ENCODE assay signal across 23 cellular contexts in genomic region chr1:227798078-227798802, GRCh38. TPM values are rescaled to one million over a fixed set of nuclear protein-coding genes. Genes with fewer than 3 reads are reported as not detected.
DNase-seq lines count a peak whose midpoint lies in the region; ATAC-seq, FAIRE-seq and TF ChIP-seq lines count a peak whose summit lies in the region.
"Had no signal": no experiment of that assay in that cellular context is flagged by ENCODE, and none has a peak within 500 bp of the region (broad histone marks: within the 10 kb centered on the region; RNA-seq: fewer than 3 reads in every experiment).

No MANE protein-coding gene starts in this region.

- H3K27ac ChIP-seq in HepG2 (ENCODE audit: extremely low read length, insufficient read depth, low read length) (no peak overlapping the region), right lobe of liver (no peak overlapping the region), K562 (ENCODE audit: extremely low read depth, low read depth, low read length) (no peak overlapping the region), neuronal stem cell (replicated peaks; ENCODE audit: low read length) (no peak overlapping the region), neural progenitor cell (no peak overlapping the region)

- 3% methylated on average over 8 of the region's 16 CpGs for WGBS in HepG2 (ENCODE audit: low lambda C conversion rate)
- 51% methylated on average over 4 of the region's 16 CpGs for WGBS in right lobe of liver (ENCODE audit: insufficient coverage, low coverage, low lambda C conversion rate, missing lambda C conversion rate)
- 1% methylated on average over 16 of the region's 16 CpGs for WGBS in K562 (ENCODE audit: insufficient coverage, low coverage, missing lambda C conversion rate)
- WGBS in neuronal stem cell (ENCODE audit: extremely low coverage in 2 of 2, insufficient read length in 2 of 2, insufficient replicate concordance in 1 of 2), 2 donors = no CpG with 5 or more reads among the region's 16 CpGs

- BruUV-seq in HepG2 (replicated peaks; lab: Mats Ljungman, UMichigan) (no TSS peak), K562 (replicated peaks; lab: Mats Ljungman, UMichigan) (no TSS peak)

- CTCF ChIA-PET in HepG2 (lab: Yijun Ruan, JAX; ENCODE audit: low intra/inter-chr PET ratio, low total read pairs) (no interaction called here), K562 (lab: Yijun Ruan, JAX; ENCODE audit: low intra/inter-chr PET ratio) (no interaction called here)

- TF ChIP-seq RAD21 in HepG2 (CRISPR knock-in tag; IDR thresholded peaks at IDR 0.05) (no peak), K562 (CRISPR knock-in tag; conservative IDR thresholded peaks at IDR 0.05 in 1 of 2, IDR thresholded peaks at IDR 0.05 in 1 of 2) (no peak)

- FAIRE-seq in HepG2 (lab: Jason Lieb, UNC) (no peak), K562 (lab: Jason Lieb, UNC) (peak; percentile 55)
- FAIRE-seq: G401.6, GM12892 had no signal

- H3K36me3 Mint-ChIP-seq in neural progenitor cell = no peaks in the 10 kb centered on the region
- H3K36me3 Mint-ChIP-seq: CD4-positive, alpha-beta memory T cell had no signal

- TF ChIP-seq EP300 in HepG2 (IDR thresholded peaks at IDR 0.05; ENCODE audit: low read depth in 2 of 2, low read length in 2 of 2) (no peak), HepG2 (CRISPR knock-in tag; IDR thresholded peaks at IDR 0.05; ENCODE audit: borderline replicate concordance) (no peak), K562 (IDR thresholded peaks at IDR 0.05; ENCODE audit: low read length) (no peak)

- TF ChIP-seq POLR2A in HepG2 (IDR thresholded peaks at IDR 0.05; ENCODE audit: insufficient read depth in 1 of 2, low read depth in 2 of 2, low read length in 2 of 2) (no peak), right lobe of liver (IDR thresholded peaks at IDR 0.05) (no peak), K562 (conservative IDR thresholded peaks at IDR 0.05) (no peak)

- no peak overlapping the region for H2BK5ac ChIP-seq in neuronal stem cell (ENCODE audit: low read length)

- no peak overlapping the region for H2BK15ac ChIP-seq in neuronal stem cell (ENCODE audit: low read length)

- no peak overlapping the region for H4K8ac ChIP-seq in neuronal stem cell (ENCODE audit: low read depth, low read length)

- H3K9me3 ChIP-seq in HepG2 (ENCODE audit: low read length) (no peaks in the 10 kb centered on the region), right lobe of liver (no peaks in the 10 kb centered on the region), K562 (replicated peaks; ENCODE audit: control insufficient read depth, insufficient read depth, low read depth, low read length) (no peaks in the 10 kb centered on the region), neuronal stem cell (replicated peaks in 1 of 2; ENCODE audit: control insufficient read depth in 2 of 2, insufficient read depth in 1 of 2, low read depth in 1 of 2, low read length in 2 of 2) (no peaks in the 10 kb centered on the region), neural progenitor cell (ENCODE audit: low read depth) (no peaks in the 10 kb centered on the region)

- ATAC-seq in HepG2 (no peak), right lobe of liver (no peak), K562 (peak; percentile 11; the same call in 2 of the 3 replicates), GM21576 (IDR thresholded peaks at IDR 0.05; ENCODE audit: unreplicated experiment) (no peak)
- ATAC-seq: GM23338, HCT116 had no signal

- H3F3A ChIP-seq in neural progenitor cell (ENCODE audit: low read depth) = no peaks in the 10 kb centered on the region

- no peaks in the 10 kb centered on the region for H3K4me1 ChIP-seq in HepG2 (ENCODE audit: insufficient read depth, low read length)
- H3K4me1 ChIP-seq in right lobe of liver = no peaks in the 10 kb centered on the region
- peaks cover 0 to 17% of the 10 kb centered on the region in 2 experiments; a peak in 2 of 5 replicates for H3K4me1 ChIP-seq in K562 (replicated peaks in 1 of 2; ENCODE audit: control insufficient read depth in 2 of 2, insufficient read depth in 2 of 2, low read length in 2 of 2)
- peaks cover 12 to 14% of the 10 kb centered on the region in 2 donors for H3K4me1 ChIP-seq in neuronal stem cell (ENCODE audit: control insufficient read depth in 2 of 2, insufficient read depth in 1 of 2, low read depth in 1 of 2, low read length in 2 of 2)
- peaks cover 16% of the 10 kb centered on the region for H3K4me1 ChIP-seq in neural progenitor cell

- no peak overlapping the region for H3K4ac ChIP-seq in neuronal stem cell (ENCODE audit: low read length)

- H3K36me3 ChIP-seq in HepG2 (replicated peaks in 1 of 2; ENCODE audit: control insufficient read depth in 1 of 2, insufficient read depth in 2 of 2, low read length in 2 of 2) = no peaks in the 10 kb centered on the region
- no peaks in the 10 kb centered on the region for H3K36me3 ChIP-seq in right lobe of liver
- no peaks in the 10 kb centered on the region for H3K36me3 ChIP-seq in K562 (ENCODE audit: control insufficient read depth, insufficient read depth, low read length)
- H3K36me3 ChIP-seq in neuronal stem cell (replicated peaks in 1 of 2; ENCODE audit: control insufficient read depth in 2 of 2, insufficient read depth in 2 of 2, low read length in 2 of 2) = no peaks in the 10 kb centered on the region
- H3K36me3 ChIP-seq in neural progenitor cell = no peaks in the 10 kb centered on the region

- no peaks in the 10 kb centered on the region for H3K79me1 ChIP-seq in neuronal stem cell (ENCODE audit: low read depth, low read length)

- H4K91ac ChIP-seq in neuronal stem cell (ENCODE audit: low read depth, low read length, poor library complexity) = no peak overlapping the region

- peak overlapping the region; percentile 83 for H3K18ac ChIP-seq in neuronal stem cell (ENCODE audit: low read length)

- no peaks in the 10 kb centered on the region for H4K20me1 ChIP-seq in HepG2 (ENCODE audit: insufficient read depth, low read length)
- H4K20me1 ChIP-seq in K562 (replicated peaks; ENCODE audit: control insufficient read depth, insufficient read depth, low read length) = no peaks in the 10 kb centered on the region; the same call in 1 of the 2 replicates
- no peaks in the 10 kb centered on the region for H4K20me1 ChIP-seq in neural progenitor cell (ENCODE audit: low read depth)

- intact Hi-C loops in HepG2 (cut with micrococcal nuclease; ENCODE audit: unreplicated experiment) (no loop called here), right lobe of liver (cut with DNase I) (no loop called here), K562 (cut with micrococcal nuclease) (no loop called here)

- H2AFZ ChIP-seq in HepG2 (ENCODE audit: low read length) (no peak overlapping the region), K562 (ENCODE audit: low read depth, low read length) (peak overlapping the region; percentile 26; the same call in 1 of the 2 replicates), neuronal stem cell (ENCODE audit: low read length) (no peak overlapping the region), neural progenitor cell (replicated peaks) (no peak overlapping the region)
- H2AFZ ChIP-seq: GM23338 had no signal

- DNase-seq in HepG2 (ENCODE audit: low spot score) (no peak), right lobe of liver (no peak), K562 (ENCODE audit: extremely low read depth in 1 of 4, low spot score in 3 of 4) (peak in 2 of 4 experiments; percentile 8 to 10), neuronal stem cell (ENCODE audit: low spot score) (no peak), inferior parietal cortex (ENCODE audit: extremely low spot score) (no peak), neural progenitor cell (ENCODE audit: low spot score) (no peak)
- DNase-seq: C1 segment of cervical spinal cord; Calu3; CD4-positive, alpha-beta memory T cell; COR-L47; DMS153; DND-41; H9; HFFc6 had no signal

- POLR2A ChIA-PET in HepG2 (lab: Yijun Ruan, JAX) = no interaction called here
- POLR2A ChIA-PET in K562 (lab: Yijun Ruan, JAX) = interaction anchor here (0.6 to 0.9 kb wide), 3 partner anchors 20 to 110 kb away, joined by 3 read pairs; no protein-coding TSS in a partner anchor

- H3K4me3 ChIP-seq in HepG2 (replicated peaks in 1 of 3; ENCODE audit: insufficient read depth in 1 of 3, low read depth in 2 of 3, low read length in 3 of 3) (no peak overlapping the region), right lobe of liver (no peak overlapping the region), K562 (no peak overlapping the region), neuronal stem cell (ENCODE audit: low read length in 2 of 2) (no peak overlapping the region), neural progenitor cell (no peak overlapping the region)
- H3K4me3 ChIP-seq: GM23338 had no signal

- H3K23ac ChIP-seq in neuronal stem cell (ENCODE audit: low read depth, low read length, poor library complexity) = no peak overlapping the region

- peak overlapping the region; percentile 38 for H3K14ac ChIP-seq in neuronal stem cell (ENCODE audit: low read length)

- H3K9me3 Mint-ChIP-seq in neural progenitor cell = no peaks in the 10 kb centered on the region
- H3K9me3 Mint-ChIP-seq: CD4-positive, alpha-beta memory T cell; GM23338; H9; HFFc6 had no signal

- peaks cover 5% of the 10 kb centered on the region for H3K4me1 Mint-ChIP-seq in neural progenitor cell
- H3K4me1 Mint-ChIP-seq: CD4-positive, alpha-beta memory T cell had no signal

- H3K9me1 ChIP-seq in K562 (ENCODE audit: control insufficient read depth, insufficient read depth, low read length) = no peaks in the 10 kb centered on the region

- TF ChIP-seq CTCF in HepG2 (CRISPR knock-in tag; IDR thresholded peaks at IDR 0.05) (no peak), right lobe of liver (IDR thresholded peaks at IDR 0.05) (no peak), K562 (IDR thresholded peaks at IDR 0.05 in 2 of 3, conservative IDR thresholded peaks at IDR 0.05 in 1 of 3; ENCODE audit: insufficient read depth in 2 of 3, low read depth in 1 of 3, low read length in 3 of 3) (no peak), neural progenitor cell (IDR thresholded peaks at IDR 0.05) (no peak)

- in situ Hi-C loops in HepG2 (cut with HindIII; ENCODE audit: extremely low pct_ligation_motif_present, low pct_unique_long_range_greater_than_20kb) (no loop called here), K562 (cut with MboI) (no loop called here)

- H3K4me3 Mint-ChIP-seq in neural progenitor cell = no peak overlapping the region
- H3K4me3 Mint-ChIP-seq: CD4-positive, alpha-beta memory T cell; GM23338; H9; HFFc6 had no signal

- H3K27me3 ChIP-seq in HepG2 (ENCODE audit: control insufficient read depth in 1 of 2, insufficient read depth in 2 of 2, low read length in 2 of 2) = peaks cover 7 to 34% of the 10 kb centered on the region in 2 experiments; a peak in 4 of 5 replicates
- H3K27me3 ChIP-seq in right lobe of liver = no peaks in the 10 kb centered on the region
- peaks cover 0 to 6% of the 10 kb centered on the region in 2 experiments; a peak in 2 of 5 replicates for H3K27me3 ChIP-seq in K562 (ENCODE audit: control insufficient read depth in 2 of 2, insufficient read depth in 2 of 2, low read length in 2 of 2)
- peaks cover 0 to 16% (median 0%) of the 10 kb centered on the region in 3 experiments for H3K27me3 ChIP-seq in neuronal stem cell (ENCODE audit: control insufficient read depth in 3 of 3, insufficient read depth in 3 of 3, low read depth in 1 of 3, low read length in 3 of 3)
- H3K27me3 ChIP-seq in neural progenitor cell = no peaks in the 10 kb centered on the region

- H3K4me2 ChIP-seq in HepG2 (ENCODE audit: low read depth, low read length) (no peak overlapping the region), K562 (ENCODE audit: insufficient read depth, low read length) (no peak overlapping the region), neuronal stem cell (ENCODE audit: insufficient read depth, low read length, poor library complexity, severe bottlenecking) (no peak overlapping the region), neural progenitor cell (no peak overlapping the region)
- H3K4me2 ChIP-seq: GM23338 had no signal

- H2AK5ac ChIP-seq in neuronal stem cell (ENCODE audit: low read depth, low read length) = peak overlapping the region; percentile 76

- peak overlapping the region; percentile 24 for H2BK12ac ChIP-seq in neuronal stem cell (ENCODE audit: low read length)

- H3K27ac Mint-ChIP-seq in neural progenitor cell = no peak overlapping the region
- H3K27ac Mint-ChIP-seq: GM23338, H9, HFFc6 had no signal

- peaks cover 7% of the 10 kb centered on the region for H3K27me3 Mint-ChIP-seq in neural progenitor cell (ENCODE audit: insufficient read depth, low read depth)

- H3K9ac ChIP-seq in HepG2 (ENCODE audit: insufficient read depth, low read depth, low read length) (no peak overlapping the region), K562 (ENCODE audit: insufficient read depth in 1 of 2, low read depth in 2 of 2, low read length in 2 of 2) (no peak overlapping the region), neuronal stem cell (ENCODE audit: low read depth, low read length, poor library complexity) (peak overlapping the region; percentile 30), neural progenitor cell (no peak overlapping the region)

- no peaks in the 10 kb centered on the region for H3K79me2 ChIP-seq in HepG2 (ENCODE audit: insufficient read depth, low read length)
- H3K79me2 ChIP-seq in K562 (ENCODE audit: control insufficient read depth, insufficient read depth, low read length) = no peaks in the 10 kb centered on the region
- H3K79me2 ChIP-seq in neural progenitor cell (ENCODE audit: low read depth) = no peaks in the 10 kb centered on the region

- no peak overlapping the region for H2BK120ac ChIP-seq in neuronal stem cell (ENCODE audit: low read depth, low read length)

RNA-seq across cellular contexts. Expression of gene PRSS38, which starts 17.2 kb away (rescaled TPM):
- total RNA-seq in HepG2 (2016; rRNA removed; fragmentation: Illumina TruSeq; extraction: Trizol) (not detected in 2 replicates), right lobe of liver (not detected), K562 (2014; rRNA removed) (not detected in 2 replicates), K562 (2014; rRNA removed; fragmentation: Illumina TruSeq; extraction: Trizol) (not detected in 2 replicates), K562 (2015; rRNA removed; fragmentation: Illumina TruSeq; extraction: Trizol) (0.14 TPM in 1 of 2 replicates, not detected in the other), K562 (2021) (not detected in 2 replicates), neural progenitor cell (ENCODE audit: low replicate concordance) (not detected in 2 replicates)
- total RNA-seq in HepG2 (2016; cell fraction: cytosol; rRNA removed; fragmentation: Illumina TruSeq; extraction: Trizol; ENCODE audit: low read depth) = not detected in 2 replicates
- total RNA-seq in HepG2 (2016; cell fraction: insoluble cytoplasmic fraction; rRNA removed; fragmentation: Illumina TruSeq; extraction: Trizol) = not detected in 2 replicates
- total RNA-seq in HepG2 (2016; cell fraction: membrane; rRNA removed; fragmentation: Illumina TruSeq; extraction: Trizol) = not detected in 2 replicates
- not detected in 2 replicates for total RNA-seq in HepG2 (2016; cell fraction: nucleus; rRNA removed; fragmentation: Illumina TruSeq; extraction: Trizol)
- polyA plus RNA-seq in HepG2 (2011; rRNA removed) (not detected in 2 replicates), K562 (2011; rRNA removed) (0.15 TPM in 1 of 2 replicates, not detected in the other), K562 (2014; fragmentation: Illumina TruSeq; extraction: Trizol) (0.09 TPM in 1 of 2 replicates, not detected in the other), K562 (2014; fragmentation: Nextera tagmentation; extraction: Ambion mirVana) (not detected), K562 (2014; rRNA removed) (not detected in 2 replicates)
- not detected in 2 replicates for polyA plus RNA-seq in HepG2 (2011; cell fraction: cytosol; rRNA removed)
- not detected in 2 replicates for polyA plus RNA-seq in HepG2 (2011; cell fraction: nucleus; rRNA removed)
- polyA plus RNA-seq in HepG2 (2012) = not detected in 2 replicates
- not detected in 2 replicates for polyA plus RNA-seq in HepG2 (2016; cell fraction: cytosol; fragmentation: Illumina TruSeq; extraction: Trizol; ENCODE audit: low read depth)
- not detected in 2 replicates for polyA plus RNA-seq in HepG2 (2016; cell fraction: insoluble cytoplasmic fraction; fragmentation: Illumina TruSeq; extraction: Trizol; ENCODE audit: low read depth)
- polyA plus RNA-seq in HepG2 (2016; cell fraction: membrane; fragmentation: Illumina TruSeq; extraction: Trizol; ENCODE audit: low read depth) = not detected in 2 replicates
- polyA plus RNA-seq in HepG2 (2016; cell fraction: nucleus; fragmentation: Illumina TruSeq; extraction: Trizol; ENCODE audit: insufficient read depth, low read depth) = not detected in 2 replicates
- polyA minus RNA-seq in HepG2 (2011; rRNA and poly(A)+ RNA removed; ENCODE audit: low replicate concordance) = not detected in 2 replicates
- polyA minus RNA-seq in HepG2 (2011; cell fraction: cytosol; rRNA and poly(A)+ RNA removed) = not detected in 2 replicates
- not detected in 2 replicates for polyA minus RNA-seq in HepG2 (2011; cell fraction: nucleus; rRNA and poly(A)+ RNA removed)
- total RNA-seq in K562 (2011; cell fraction: chromatin; rRNA removed; ENCODE audit: low replicate concordance) = 0.23 TPM in 1 of 2 replicates, not detected in the other
- 0.33 TPM in 1 of 2 replicates, not detected in the other for total RNA-seq in K562 (2011; cell fraction: nucleolus; rRNA removed)
- total RNA-seq in K562 (2011; cell fraction: nucleoplasm; rRNA removed) = 0.44 TPM in 1 of 2 replicates, not detected in the other
- 0.10 and 0.25 TPM in 2 replicates for polyA plus RNA-seq in K562 (2011; cell fraction: cytosol; rRNA removed)
- 0.13 and 0.17 TPM in 2 replicates for polyA plus RNA-seq in K562 (2011; cell fraction: nucleus; rRNA removed)
- 0.05 and 0.72 TPM in 2 replicates for polyA plus RNA-seq in K562 (2012)
- polyA minus RNA-seq in K562 (2011; rRNA and poly(A)+ RNA removed) = 0.21 TPM in 1 of 2 replicates, not detected in the other
- not detected in 2 replicates for polyA minus RNA-seq in K562 (2011; cell fraction: cytosol; rRNA and poly(A)+ RNA removed)
- polyA minus RNA-seq in K562 (2011; cell fraction: nucleus; rRNA and poly(A)+ RNA removed) = not detected in 2 replicates
- not detected for polyA plus RNA-seq in neuronal stem cell (2013, experiment 1 of 2)
- not detected for polyA plus RNA-seq in neuronal stem cell (2013, experiment 2 of 2)
- total RNA-seq: A172; A673; Calu3; CD4-positive, alpha-beta memory T cell; GM23338; H4; H9; HFFc6 had no signal
- polyA plus RNA-seq: BJ; CD4-positive, alpha-beta memory T cell; GM23338 had no signal

Comparison
In these comparisons a context has a peak if more than half of its experiments do, and no peak if none do; other contexts are left out.
1. Of the 241 proteins assayed by ChIP-seq in both HepG2 and K562: peak only in HepG2: none; only in K562: MAX; in both: none; in neither: 239; mixed calls (peak in some experiments, not most) for 1.